Comparison of ENCODE assay signal across 8 cellular contexts in the genomic region with DNA sequence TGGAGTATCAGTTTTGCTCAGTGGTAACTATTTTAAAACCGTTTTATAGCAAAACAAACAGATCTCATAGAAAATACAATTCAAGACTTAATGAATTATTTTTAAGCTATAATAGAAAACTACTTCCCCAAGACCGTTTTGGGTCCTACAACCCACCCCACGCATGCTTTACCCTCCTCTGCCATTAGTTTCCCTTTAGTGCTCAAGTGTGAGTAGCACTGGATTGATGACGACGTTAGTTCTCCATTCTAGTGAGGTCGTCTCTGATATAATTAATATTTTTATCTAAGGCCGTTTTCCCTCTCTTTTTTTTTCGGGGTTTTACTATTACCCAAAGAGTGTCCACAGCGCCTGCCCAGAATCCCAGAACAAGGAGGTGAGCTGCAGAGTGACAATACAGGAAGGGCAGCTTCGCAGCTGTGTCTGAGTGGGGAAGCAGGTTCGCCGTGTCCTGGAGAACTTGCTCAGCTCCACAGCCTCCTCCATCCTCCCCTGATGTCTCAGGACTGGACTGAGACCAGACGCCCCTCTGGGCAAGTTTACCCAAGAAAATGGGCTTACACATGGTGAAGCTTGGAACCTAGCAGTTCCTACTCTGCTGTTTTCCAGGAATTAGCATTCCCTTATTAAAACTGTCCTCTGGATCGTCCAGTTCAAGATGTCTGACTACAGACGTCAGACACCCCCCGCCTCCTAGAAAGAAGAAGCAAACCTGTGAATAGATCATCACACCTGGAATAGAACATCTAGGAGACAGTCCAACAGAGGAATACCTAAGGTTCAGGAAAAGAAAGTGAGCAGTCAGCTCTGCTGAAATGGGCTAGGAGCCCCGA. TPM values are rescaled to one million over a fixed set of nuclear protein-coding genes. Genes with fewer than 3 reads are reported as not detected.
DNase-seq lines count a peak whose midpoint lies in the region; ATAC-seq, FAIRE-seq and TF ChIP-seq lines count a peak whose summit lies in the region.

No MANE protein-coding gene starts in this region.

- no peaks in the 10 kb centered on the region for H3K9me3 ChIP-seq in endothelial cell of umbilical vein (replicated peaks; ENCODE audit: control insufficient read depth, insufficient read depth, low read length)
- no peaks in the 10 kb centered on the region for H3K9me3 ChIP-seq in neural progenitor cell (ENCODE audit: low read depth)

- peaks cover 3% of the 10 kb centered on the region for H3K4me1 Mint-ChIP-seq in neural progenitor cell

- CTCF ChIA-PET in AG04449 (lab: Yijun Ruan, JAX), result interaction anchor here (0.6 to 8.1 kb wide), 27 partner anchors 9 to 635 kb away, joined by 3 to 229 read pairs (median 4); partner anchors contain the start of genes MON2 and USP15
- CTCF ChIA-PET in endothelial cell of umbilical vein (lab: Charles Lee), result interaction anchor here (0.6 to 5.3 kb wide), 33 partner anchors 9 to 634 kb away, joined by 3 to 258 read pairs (median 4); partner anchors contain the start of genes MON2 and USP15

- H3K36me3 ChIP-seq in endothelial cell of umbilical vein (ENCODE audit: control insufficient read depth in 2 of 2, extremely low read depth in 1 of 2, insufficient read depth in 2 of 2, low read length in 2 of 2), result no peaks in the 10 kb centered on the region
- no peaks in the 10 kb centered on the region for H3K36me3 ChIP-seq in neural progenitor cell

- FAIRE-seq in endothelial cell of umbilical vein (lab: Jason Lieb, UNC), result no peak

- in situ Hi-C loops in GM13976 (cut with MboI; ENCODE audit: low sequenced_read_pairs, unreplicated experiment), result loop anchor here (5.0 kb wide), 1 partner anchor 363 kb away; no protein-coding TSS in a partner anchor

- H3K4me3 Mint-ChIP-seq in neural progenitor cell, result peak overlapping the region; percentile 85

- peaks cover 9% of the 10 kb centered on the region for H3K4me1 ChIP-seq in endothelial cell of umbilical vein (ENCODE audit: control insufficient read depth, extremely low read depth, insufficient read depth, low read length)
- peaks cover 12% of the 10 kb centered on the region for H3K4me1 ChIP-seq in neural progenitor cell

- no peak for TF ChIP-seq CTCF in AG04449 (IDR thresholded peaks at IDR 0.05; ENCODE audit: insufficient read depth, low read length, missing control alignments)
- no peak for TF ChIP-seq CTCF in GM13976 (IDR thresholded peaks at IDR 0.05; ENCODE audit: borderline replicate concordance, control extremely low read depth, extremely low read depth, insufficient read depth, missing control alignments)
- no peak for TF ChIP-seq CTCF in endothelial cell of umbilical vein (IDR thresholded peaks at IDR 0.05; ENCODE audit: extremely low read depth in 1 of 2, insufficient read depth in 1 of 2, low read depth in 1 of 2, low read length in 2 of 2)
- TF ChIP-seq CTCF in neural progenitor cell (IDR thresholded peaks at IDR 0.05), result no peak

- intact Hi-C loops in endothelial cell of umbilical vein (cut with micrococcal nuclease), result loop anchor here (5.0 to 10.0 kb wide), 2 partner anchors 168 to 500 kb away; partner anchors contain the start of gene PPM1H

- H4K20me1 ChIP-seq in endothelial cell of umbilical vein (replicated peaks; ENCODE audit: control insufficient read depth, extremely low read depth, insufficient read depth, low read length), result no peaks in the 10 kb centered on the region
- no peaks in the 10 kb centered on the region for H4K20me1 ChIP-seq in neural progenitor cell (ENCODE audit: low read depth)

- peak overlapping the region; percentile 66 for H3K4me2 ChIP-seq in endothelial cell of umbilical vein (ENCODE audit: insufficient read depth, low read length)
- H3K4me2 ChIP-seq in neural progenitor cell, result peak overlapping the region; percentile 99

- ATAC-seq in HG03135 (IDR thresholded peaks at IDR 0.05; ENCODE audit: unreplicated experiment) (no peak), GM21737 (IDR thresholded peaks at IDR 0.05; ENCODE audit: unreplicated experiment) (no peak)

- no peak for DNase-seq in AG04449 (ENCODE audit: low read depth, low spot score)
- peak; percentile 47 for DNase-seq in GM13976 (ENCODE audit: low spot score)
- DNase-seq in RPMI7951 (ENCODE audit: low read depth), result peak; percentile 3
- DNase-seq in endothelial cell of umbilical vein (ENCODE audit: low read depth, low spot score), result peak; percentile 8
- DNase-seq in neural progenitor cell (ENCODE audit: low spot score), result no peak
- no peak for DNase-seq in A172 (ENCODE audit: low spot score)

- TF ChIP-seq POLR2A in endothelial cell of umbilical vein (IDR thresholded peaks at IDR 0.05; ENCODE audit: low read depth, low read length), result no peak

- no peak overlapping the region for H3K27ac Mint-ChIP-seq in neural progenitor cell

- H3K9ac ChIP-seq in endothelial cell of umbilical vein (replicated peaks; ENCODE audit: extremely low read depth, insufficient read depth, low read length), result no peak overlapping the region
- no peak overlapping the region for H3K9ac ChIP-seq in neural progenitor cell

- no peak overlapping the region for H3K27ac ChIP-seq in endothelial cell of umbilical vein (ENCODE audit: insufficient read depth, low read depth, low read length)
- no peak overlapping the region for H3K27ac ChIP-seq in neural progenitor cell

- BruUV-seq in endothelial cell of umbilical vein (replicated peaks; lab: Mats Ljungman, UMichigan), result no TSS peak

- H2AFZ ChIP-seq in endothelial cell of umbilical vein (ENCODE audit: low read depth, low read length), result peak overlapping the region; percentile 73
- peak overlapping the region; percentile 100 for H2AFZ ChIP-seq in neural progenitor cell (replicated peaks)

- dilution Hi-C loops in endothelial cell of umbilical vein (cut with MboI; ENCODE audit: extremely low pct_ligation_motif_present, low sequenced_read_pairs), result no loop called here

- H3K9me1 ChIP-seq in endothelial cell of umbilical vein (replicated peaks; ENCODE audit: control insufficient read depth, extremely low read depth, insufficient read depth, low read length), result no peaks in the 10 kb centered on the region

- no peaks in the 10 kb centered on the region for H3K36me3 Mint-ChIP-seq in neural progenitor cell

- no peaks in the 10 kb centered on the region for H3F3A ChIP-seq in neural progenitor cell (ENCODE audit: low read depth)

- H3K27me3 Mint-ChIP-seq in neural progenitor cell (ENCODE audit: insufficient read depth, low read depth), result peaks cover 3% of the 10 kb centered on the region

- peaks cover 12 to 35% of the 10 kb centered on the region in 2 experiments for H3K27me3 ChIP-seq in endothelial cell of umbilical vein (ENCODE audit: control insufficient read depth in 2 of 2, insufficient read depth in 2 of 2, low read length in 2 of 2)
- H3K27me3 ChIP-seq in neural progenitor cell, result peaks cover 69% of the 10 kb centered on the region

- H3K79me2 ChIP-seq in endothelial cell of umbilical vein (ENCODE audit: control insufficient read depth, insufficient read depth, low read length) (no peaks in the 10 kb centered on the region), neural progenitor cell (ENCODE audit: low read depth) (no peaks in the 10 kb centered on the region)

- H3K4me3 ChIP-seq in AG04449 (ENCODE audit: low read depth, low read length) (peak overlapping the region; percentile 62), endothelial cell of umbilical vein (replicated peaks in 1 of 3; ENCODE audit: insufficient read depth in 1 of 3, low read depth in 1 of 3, low read length in 3 of 3) (peak overlapping the region; percentile 4 to 51 (median 23)), neural progenitor cell (peak overlapping the region; percentile 57)

- POLR2A ChIA-PET in AG04449 (lab: Yijun Ruan, JAX) (no interaction called here), endothelial cell of umbilical vein (lab: Charles Lee) (no interaction called here)

- no peaks in the 10 kb centered on the region for H3K9me3 Mint-ChIP-seq in neural progenitor cell

TF ChIP-seq in endothelial cell of umbilical vein, 7 proteins besides CTCF, POLR2A, EP300 and RAD21:
- TF ChIP-seq JUN (IDR thresholded peaks at IDR 0.05; ENCODE audit: borderline replicate concordance, insufficient read depth, insufficient read length, low read depth), result no peak
- TF ChIP-seq FOS (IDR thresholded peaks at IDR 0.05; ENCODE audit: borderline replicate concordance, insufficient read depth, low read length), result no peak
- no peak for TF ChIP-seq EZH2 (IDR thresholded peaks at IDR 0.05; ENCODE audit: borderline replicate concordance, low read depth, low read length, severe bottlenecking)
- TF ChIP-seq MYC (IDR thresholded peaks at IDR 0.05; ENCODE audit: low read depth, low read length), result no peak
- TF ChIP-seq POLR2AphosphoS5 (IDR thresholded peaks at IDR 0.05; ENCODE audit: insufficient read depth, low read depth, low read length), result no peak

RNA-seq across cellular contexts. Expression of gene MON2, which starts 31.9 kb away (rescaled TPM):
- total RNA-seq in RPMI7951 (2014; rRNA removed; shearing (Covaris generic)), result 12.2 and 17.3 TPM in 2 replicates
- 41.8 and 43.0 TPM in 2 replicates for total RNA-seq in endothelial cell of umbilical vein
- polyA plus RNA-seq in endothelial cell of umbilical vein, result 3.8 and 8.9 TPM in 2 replicates
- polyA plus RNA-seq in endothelial cell of umbilical vein (2011; cell fraction: cytosol; rRNA removed), result 6.4 and 6.5 TPM in 2 replicates
- polyA plus RNA-seq in endothelial cell of umbilical vein (2011; cell fraction: nucleus; rRNA removed), result 58.6 and 61.7 TPM in 2 replicates
- polyA plus RNA-seq in endothelial cell of umbilical vein (2012), result 21.2 and 23.9 TPM in 2 replicates
- 33.2 and 34.6 TPM in 2 replicates for polyA minus RNA-seq in endothelial cell of umbilical vein
- polyA minus RNA-seq in endothelial cell of umbilical vein (2011; cell fraction: cytosol; rRNA and poly(A)+ RNA removed), result 10.2 TPM
- polyA minus RNA-seq in endothelial cell of umbilical vein (2011; cell fraction: nucleus; rRNA and poly(A)+ RNA removed), result 105 and 167 TPM in 2 replicates
- total RNA-seq in neural progenitor cell (ENCODE audit: low replicate concordance), result 44.2 and 62.3 TPM in 2 replicates
- 10.9 and 15.1 TPM in 2 replicates for total RNA-seq in A172 (2014; rRNA removed; shearing (Covaris generic))

Comparison
In these comparisons a context has a peak if more than half of its experiments do, and no peak if none do; other contexts are left out.
1. DNase-seq: peak in GM13976 (single experiment), RPMI7951 (single experiment) and endothelial cell of umbilical vein (single experiment); none in AG04449 (single experiment), neural progenitor cell (single experiment) and A172 (single experiment).
2. Peak in every context shown above with its lines, with median percentiles within 50 percentile points of each other: H3K4me3 ChIP-seq.